Comparison of ENCODE assay signal across 28 cellular contexts in the genomic region with DNA sequence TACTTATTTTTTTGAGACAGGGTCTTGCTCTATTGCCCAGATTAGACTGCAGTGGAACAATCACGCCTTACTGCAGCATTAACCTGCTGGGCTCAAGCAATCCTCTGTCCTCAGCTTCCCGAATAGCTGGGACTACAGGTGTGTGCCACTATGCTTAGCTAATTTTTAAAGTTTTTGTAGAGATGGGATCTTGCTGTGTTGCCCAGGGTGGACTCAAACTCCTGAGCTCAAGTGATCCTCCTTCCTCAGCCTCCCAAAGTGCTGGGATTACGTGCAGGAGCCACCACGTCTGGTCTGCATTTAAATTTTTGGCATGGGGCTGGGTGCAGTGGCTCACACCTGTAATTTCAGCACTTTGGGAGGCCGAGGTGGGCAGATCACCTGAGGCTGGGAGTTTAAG.
"Had no signal": no experiment of that assay in that cellular context is flagged by ENCODE, and none has a peak within 500 bp of the region (broad histone marks: within the 10 kb centered on the region; RNA-seq: fewer than 3 reads in every experiment).

No MANE protein-coding gene starts in this region.

- H3K4me3 Mint-ChIP-seq: dendritic cell treated with granulocyte-macrophage colony-stimulating factor and Interleukin-4, amounts not matched to agents 40 ng/mL and 50 ng/mL, for 4 days; effector memory CD8-positive, alpha-beta T cell; endodermal cell; mesothelial cell of epicardium; naive B cell had no signal

- H3K27ac ChIP-seq: colonic mucosa, epithelial cell of prostate, esophagus squamous epithelium, gastrocnemius medialis, heart right ventricle, left lung, lower lobe of right lung had no signal

- H3K4me3 ChIP-seq: colonic mucosa, esophagus squamous epithelium, gastrocnemius medialis, heart right ventricle, left lung, lower lobe of right lung, mucosa of descending colon had no signal

- ATAC-seq: effector memory CD8-positive, alpha-beta T cell; esophagus mucosa; gastrocnemius medialis; heart right ventricle; left cardiac atrium; left lung; left ventricle myocardium superior; lower lobe of right lung; mucosa of descending colon had no signal

- H3K27me3 ChIP-seq: colonic mucosa, esophagus squamous epithelium, gastrocnemius medialis, heart right ventricle, left lung had no signal

- H3K27me3 Mint-ChIP-seq: dendritic cell treated with granulocyte-macrophage colony-stimulating factor and Interleukin-4, amounts not matched to agents 40 ng/mL and 50 ng/mL, for 4 days; effector memory CD8-positive, alpha-beta T cell; naive B cell had no signal

- H3K4me1 Mint-ChIP-seq: endodermal cell, naive B cell had no signal

- DNase-seq: colonic mucosa; cortex of kidney; effector CD8-positive, alpha-beta T cell; effector memory CD8-positive, alpha-beta T cell; endodermal cell; erythroblast; esophagus squamous epithelium; foreskin fibroblast; foreskin melanocyte; gastrocnemius medialis; glutamatergic neuron; head of caudate nucleus; heart right ventricle; hippocampal formation; left cardiac atrium; left lung; left ventricle myocardium superior; lower lobe of right lung; mesenchymal stem cell; mucosa of descending colon; naive B cell had no signal

- H3K9me3 Mint-ChIP-seq: dendritic cell treated with granulocyte-macrophage colony-stimulating factor and Interleukin-4, amounts not matched to agents 40 ng/mL and 50 ng/mL, for 4 days; effector memory CD8-positive, alpha-beta T cell; endodermal cell; mesothelial cell of epicardium; naive B cell had no signal

- FAIRE-seq: endometrium, islet of Langerhans, keratinocyte had no signal

- H3K4me1 ChIP-seq: colonic mucosa, esophagus squamous epithelium, gastrocnemius medialis, lower lobe of right lung had no signal

- H3K36me3 ChIP-seq: colonic mucosa had no signal

- H3K9me3 ChIP-seq: colonic mucosa, esophagus squamous epithelium, gastrocnemius medialis, heart right ventricle, left lung, lower lobe of right lung, mucosa of descending colon had no signal

- H3K27ac Mint-ChIP-seq: dendritic cell treated with granulocyte-macrophage colony-stimulating factor and Interleukin-4, amounts not matched to agents 40 ng/mL and 50 ng/mL, for 4 days; effector memory CD8-positive, alpha-beta T cell; endodermal cell; mesothelial cell of epicardium; naive B cell had no signal
